In the genomic region with DNA sequence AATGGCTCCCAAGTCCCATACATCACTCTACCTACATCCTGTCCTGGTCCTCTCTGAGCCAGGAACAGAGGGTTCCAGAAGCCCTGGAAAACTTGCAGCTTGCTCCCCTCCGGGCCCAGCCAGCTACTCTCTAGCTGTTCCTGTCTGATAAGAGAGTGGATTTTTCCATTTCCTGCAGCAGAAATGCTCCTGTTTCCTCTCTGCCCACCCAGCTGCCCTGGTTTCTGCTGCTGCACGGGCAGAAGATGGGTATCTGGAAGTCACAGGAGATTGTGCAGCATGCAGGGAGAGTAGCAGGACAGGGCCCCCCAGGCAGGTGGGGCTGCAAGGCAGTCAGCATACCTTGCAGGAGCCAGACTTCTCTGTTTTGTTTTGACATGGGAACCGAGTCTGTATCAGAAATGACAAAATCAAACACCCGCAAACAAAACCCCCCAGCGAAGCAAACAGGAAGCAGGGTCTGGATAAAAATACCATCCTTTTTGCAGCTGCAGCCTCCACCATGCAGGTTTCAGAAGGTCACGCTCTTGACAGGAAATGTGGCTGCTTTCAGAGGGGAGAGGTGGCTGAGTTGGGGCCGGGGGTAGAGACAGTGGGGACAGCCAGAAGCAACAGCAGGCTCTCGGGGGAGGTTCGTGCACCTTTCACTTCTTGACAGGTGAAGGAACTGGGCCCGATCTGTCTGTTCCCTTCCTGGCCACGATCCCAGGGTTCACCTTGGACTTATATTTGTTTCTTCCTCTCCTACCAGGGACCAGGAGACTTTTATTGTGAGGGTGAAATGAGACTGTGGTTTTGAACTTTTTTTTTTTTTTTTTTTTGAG, we compare ENCODE assay signal across 7 cellular contexts.
DNase-seq lines count a peak whose midpoint lies in the region; ATAC-seq and TF ChIP-seq lines count a peak whose summit lies in the region.

No MANE protein-coding gene starts in this region.

- peak; percentile 30 for TF ChIP-seq POLR2A in GM19099 (IDR thresholded peaks at IDR 0.05; ENCODE audit: extremely low read depth, insufficient read length, low read depth)

- peak; percentile 54 for ATAC-seq in HG02970 (IDR thresholded peaks at IDR 0.05; ENCODE audit: low FRiP score, unreplicated experiment)
- peak; percentile 68 for ATAC-seq in SK-N-SH treated with all-trans-retinoic acid at 6 μM for 48 hours

- H3K4me3 ChIP-seq in skin epidermis: peak overlapping the region in 1 of 7 experiments; percentile 1

- H3K27ac ChIP-seq in caudate nucleus (ENCODE audit: low read depth, low read length): peak overlapping the region; percentile 22
- H3K27ac ChIP-seq in skin epidermis: peak overlapping the region in 14 of 21 experiments; percentile 29 to 96 (median 68)

- peak in 2 of 61 donors; percentile 22 to 60 for DNase-seq in caudate nucleus (lab: John Stamatoyannopoulos, UW)
- DNase-seq in NCI-H2081 treated with DMSO at 0.1 percent for 48 hours (lab: John Stamatoyannopoulos, UW): no peak
- DNase-seq in NCI-H226: no peak

TF ChIP-seq in SK-N-SH treated with all-trans-retinoic acid at 6 μM for 48 hours, 23 proteins besides CTCF, POLR2A, EP300 and RAD21:
- TF ChIP-seq ZNF565 (CRISPR knock-in tag; conservative IDR thresholded peaks at IDR 0.05; ENCODE audit: low read depth): no peak
- TF ChIP-seq TCF4 (CRISPR knock-in tag; IDR thresholded peaks at IDR 0.05; ENCODE audit: borderline replicate concordance): peak; percentile 83; the same call in 1 of the 2 replicates
- TF ChIP-seq, protein P1, sequence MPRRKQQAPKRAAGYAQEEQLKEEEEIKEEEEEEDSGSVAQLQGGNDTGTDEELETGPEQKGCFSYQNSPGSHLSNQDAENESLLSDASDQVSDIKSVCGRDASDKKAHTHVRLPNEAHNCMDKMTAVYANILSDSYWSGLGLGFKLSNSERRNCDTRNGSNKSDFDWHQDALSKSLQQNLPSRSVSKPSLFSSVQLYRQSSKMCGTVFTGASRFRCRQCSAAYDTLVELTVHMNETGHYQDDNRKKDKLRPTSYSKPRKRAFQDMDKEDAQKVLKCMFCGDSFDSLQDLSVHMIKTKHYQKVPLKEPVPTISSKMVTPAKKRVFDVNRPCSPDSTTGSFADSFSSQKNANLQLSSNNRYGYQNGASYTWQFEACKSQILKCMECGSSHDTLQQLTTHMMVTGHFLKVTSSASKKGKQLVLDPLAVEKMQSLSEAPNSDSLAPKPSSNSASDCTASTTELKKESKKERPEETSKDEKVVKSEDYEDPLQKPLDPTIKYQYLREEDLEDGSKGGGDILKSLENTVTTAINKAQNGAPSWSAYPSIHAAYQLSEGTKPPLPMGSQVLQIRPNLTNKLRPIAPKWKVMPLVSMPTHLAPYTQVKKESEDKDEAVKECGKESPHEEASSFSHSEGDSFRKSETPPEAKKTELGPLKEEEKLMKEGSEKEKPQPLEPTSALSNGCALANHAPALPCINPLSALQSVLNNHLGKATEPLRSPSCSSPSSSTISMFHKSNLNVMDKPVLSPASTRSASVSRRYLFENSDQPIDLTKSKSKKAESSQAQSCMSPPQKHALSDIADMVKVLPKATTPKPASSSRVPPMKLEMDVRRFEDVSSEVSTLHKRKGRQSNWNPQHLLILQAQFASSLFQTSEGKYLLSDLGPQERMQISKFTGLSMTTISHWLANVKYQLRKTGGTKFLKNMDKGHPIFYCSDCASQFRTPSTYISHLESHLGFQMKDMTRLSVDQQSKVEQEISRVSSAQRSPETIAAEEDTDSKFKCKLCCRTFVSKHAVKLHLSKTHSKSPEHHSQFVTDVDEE (CRISPR knock-in tag; IDR thresholded peaks at IDR 0.05): peak; percentile 58
